25 cellular contexts compared by ENCODE assay signal in genomic region chr17:57636274-57636673, GRCh38.
DNase-seq lines count a peak whose midpoint lies in the region; ATAC-seq, FAIRE-seq and TF ChIP-seq lines count a peak whose summit lies in the region.
"Had no signal": no experiment of that assay in that cellular context is flagged by ENCODE, and none has a peak within 500 bp of the region (broad histone marks: within the 10 kb centered on the region; RNA-seq: fewer than 3 reads in every experiment).

No MANE protein-coding gene starts in this region.

- H3K4me1 ChIP-seq in keratinocyte (ENCODE audit: control insufficient read depth, extremely low read depth, insufficient read depth, low read length): peaks cover 19% of the 10 kb centered on the region
- H3K4me1 ChIP-seq: upper lobe of left lung had no signal

- H3K27me3 ChIP-seq in keratinocyte (ENCODE audit: control insufficient read depth, extremely low read depth, insufficient read depth, low read length): no peaks in the 10 kb centered on the region
- H3K27me3 ChIP-seq: upper lobe of left lung had no signal

- POLR2A ChIA-PET in activated B cell treated with CpG ODN at 0.5 μM for 24 hours (lab: Charles Lee): interaction anchor here (1.3 to 1.6 kb wide), 2 partner anchors 27 to 30 kb away, joined by 3 to 7 read pairs; no protein-coding TSS in a partner anchor

- peak overlapping the region; percentile 91 for H3K27ac Mint-ChIP-seq in activated B cell treated with CpG ODN at 0.5 μM for 24 hours
- H3K27ac Mint-ChIP-seq in type B pancreatic cell: peak overlapping the region; percentile 70

- no peaks in the 10 kb centered on the region for H3K79me2 ChIP-seq in keratinocyte (ENCODE audit: control insufficient read depth, insufficient read depth, low read length)

- dilution Hi-C loops in keratinocyte (cut with MboI; ENCODE audit: extremely low pct_ligation_motif_present, low sequenced_read_pairs): no loop called here

- H3K4me1 Mint-ChIP-seq in activated B cell treated with CpG ODN at 0.5 μM for 24 hours (peaks cover 31% of the 10 kb centered on the region), type B pancreatic cell (ENCODE audit: unreplicated experiment) (peaks cover 11% of the 10 kb centered on the region)
- H3K4me1 Mint-ChIP-seq: activated CD4-positive, alpha-beta T cell treated with anti-CD3 and anti-CD28 coated beads, Interleukin-2, amount 10 ng/mL, durations not matched to agents 24 days and 14 days had no signal

- no peaks in the 10 kb centered on the region for H3K9me3 ChIP-seq in keratinocyte (ENCODE audit: control insufficient read depth, low read depth, low read length)
- H3K9me3 ChIP-seq: upper lobe of left lung had no signal

- no peaks in the 10 kb centered on the region for H4K20me1 ChIP-seq in keratinocyte (ENCODE audit: control insufficient read depth, extremely low read depth, insufficient read depth, low read length)

- H3K4me3 ChIP-seq in keratinocyte (ENCODE audit: control insufficient read depth in 2 of 3, extremely low read depth in 1 of 3, insufficient read depth in 2 of 3, low read depth in 1 of 3, low read length in 3 of 3): no peak overlapping the region
- H3K4me3 ChIP-seq: upper lobe of left lung had no signal

- H3K36me3 Mint-ChIP-seq in activated B cell treated with CpG ODN at 0.5 μM for 24 hours (ENCODE audit: low read depth) (peaks cover 38% of the 10 kb centered on the region), type B pancreatic cell (peaks cover 36% of the 10 kb centered on the region)

- H3K4me3 Mint-ChIP-seq in activated B cell treated with CpG ODN at 0.5 μM for 24 hours (no peak overlapping the region), type B pancreatic cell (no peak overlapping the region)
- H3K4me3 Mint-ChIP-seq: activated CD4-positive, alpha-beta T cell treated with anti-CD3 and anti-CD28 coated beads, Interleukin-2, amount 10 ng/mL, durations not matched to agents 24 days and 14 days had no signal

- peak overlapping the region; percentile 28 for H2AFZ ChIP-seq in keratinocyte (ENCODE audit: control insufficient read depth, low read length)

- peak; percentile 48 for DNase-seq in Right ventricle myocardium inferior (ENCODE audit: missing footprints)
- no peak for DNase-seq in cardiac septum (ENCODE audit: low spot score)
- no peak for DNase-seq in activated B cell treated with CpG ODN at 0.5 μM for 24 hours
- no peak for DNase-seq in keratinocyte (ENCODE audit: low read depth, low spot score)
- no peak for DNase-seq in type B pancreatic cell (ENCODE audit: extremely low spot score, unreplicated experiment)
- no peak for DNase-seq in NCI-H1694 (lab: John Stamatoyannopoulos, UW)
- DNase-seq in NCI-H1048 (lab: John Stamatoyannopoulos, UW): no peak
- DNase-seq in hippocampal formation (lab: John Stamatoyannopoulos, UW): no peak
- DNase-seq: activated CD4-positive, alpha-beta T cell treated with anti-CD3 and anti-CD28 coated beads, Interleukin-2, amount 10 ng/mL, durations not matched to agents 24 days and 14 days; activated CD8-positive, alpha-beta memory T cell treated with anti-CD3 and anti-CD28 coated beads, Interleukin-2, amount 50 U/mL, for 4 hours; activated gamma-delta T cell treated with Interleukin-2 at 50 U/mL for 16 hours; foreskin melanocyte; left colon; NCI-H1105 treated with DMSO at 0.1 percent for 48 hours; NCI-H748 treated with DMSO at 0.1 percent for 48 hours; right cardiac atrium; RPMI8226; stimulated activated CD4-positive, alpha-beta T cell treated with anti-CD3 and anti-CD28 coated beads, Interleukin-15, amount 100 ng/mL, for 24 hours; stimulated activated naive CD8-positive, alpha-beta T cell treated with anti-CD3 and anti-CD28 coated beads, Interleukin-15, Interleukin-2, amounts not matched to agents 100 U/mL and 50 U/mL, for 24 hours; upper lobe of left lung had no signal

- no peaks in the 10 kb centered on the region for H3K9me1 ChIP-seq in keratinocyte (ENCODE audit: control insufficient read depth, extremely low read depth, insufficient read depth, low read length)

- ATAC-seq in Right ventricle myocardium inferior (no peak), activated B cell treated with CpG ODN at 0.5 μM for 24 hours (ENCODE audit: low read depth) (no peak)
- ATAC-seq: left colon; right cardiac atrium; stimulated activated naive CD8-positive, alpha-beta T cell treated with anti-CD3 and anti-CD28 coated beads, Interleukin-15, Interleukin-2, amounts not matched to agents 100 U/mL and 50 U/mL, for 24 hours had no signal

- FAIRE-seq in keratinocyte (lab: Jason Lieb, UNC): no peak
- FAIRE-seq: endothelial cell of umbilical vein, GM18507, TTC549 had no signal

- TF ChIP-seq CTCF in activated B cell treated with CpG ODN at 0.5 μM for 24 hours (IDR thresholded peaks at IDR 0.05) (no peak), keratinocyte (optimal IDR thresholded peaks at IDR 0.05 in 1 of 3, IDR thresholded peaks at IDR 0.05 in 1 of 3, conservative IDR thresholded peaks at IDR 0.05 in 1 of 3; ENCODE audit: extremely low read depth in 1 of 3, insufficient read depth in 2 of 3, low read length in 3 of 3) (no peak), type B pancreatic cell (conservative IDR thresholded peaks at IDR 0.05) (no peak)

- H3K9ac ChIP-seq in keratinocyte (ENCODE audit: control insufficient read depth, extremely low read depth, insufficient read depth, low read length): no peak overlapping the region
- H3K9ac ChIP-seq: KMS-11 had no signal

- H3K27me3 Mint-ChIP-seq in activated B cell treated with CpG ODN at 0.5 μM for 24 hours (no peaks in the 10 kb centered on the region), type B pancreatic cell (no peaks in the 10 kb centered on the region)
- H3K27me3 Mint-ChIP-seq: activated CD4-positive, alpha-beta T cell treated with anti-CD3 and anti-CD28 coated beads, Interleukin-2, amount 10 ng/mL, durations not matched to agents 24 days and 14 days had no signal

- peak overlapping the region; percentile 68 for H3K27ac ChIP-seq in keratinocyte (ENCODE audit: control insufficient read depth, insufficient read depth, low read length)
- H3K27ac ChIP-seq: HL-60, KMS-11, upper lobe of left lung had no signal

- CTCF ChIA-PET in activated B cell treated with CpG ODN at 0.5 μM for 24 hours (lab: Charles Lee): interaction anchor here (1.5 to 2.3 kb wide), 2 partner anchors 12 to 38 kb away, joined by 6 to 10 read pairs; no protein-coding TSS in a partner anchor

- no peaks in the 10 kb centered on the region for H3K36me3 ChIP-seq in keratinocyte (ENCODE audit: control insufficient read depth in 2 of 2, extremely low read depth in 1 of 2, insufficient read depth in 2 of 2, low read length in 2 of 2)
- H3K36me3 ChIP-seq: upper lobe of left lung had no signal

- peaks cover 2% of the 10 kb centered on the region for H3K9me3 Mint-ChIP-seq in activated B cell treated with CpG ODN at 0.5 μM for 24 hours
- H3K9me3 Mint-ChIP-seq in type B pancreatic cell: no peaks in the 10 kb centered on the region
- H3K9me3 Mint-ChIP-seq: activated CD4-positive, alpha-beta T cell treated with anti-CD3 and anti-CD28 coated beads, Interleukin-2, amount 10 ng/mL, durations not matched to agents 24 days and 14 days had no signal

- intact Hi-C loops in Right ventricle myocardium inferior (cut with DNase I) (no loop called here), cardiac septum (cut with DNase I) (no loop called here), activated B cell treated with CpG ODN at 0.5 μM for 24 hours (cut with micrococcal nuclease) (loop anchor here (2.0 kb wide), 1 partner anchor 31 kb away; no protein-coding TSS in a partner anchor)

- H3K4me2 ChIP-seq in keratinocyte (ENCODE audit: control insufficient read depth, extremely low read depth, insufficient read depth, low read depth, low read length): peak overlapping the region; percentile 85
- H3K4me2 ChIP-seq: KMS-11 had no signal
